Comparison of ENCODE assay signal across 1 cellular context in genomic region chr6:41080623-41081022, GRCh38.
TF ChIP-seq lines count a peak whose summit lies in the region.

No MANE protein-coding gene starts in this region.

TF ChIP-seq in SK-N-SH treated with all-trans-retinoic acid at 6 μM for 48 hours, 23 proteins besides CTCF, POLR2A, EP300 and RAD21 (continued from another document):
- no peak for TF ChIP-seq TSHZ2 (CRISPR knock-in tag; IDR thresholded peaks at IDR 0.05)
